In genomic region chr11:119684361-119685072, GRCh38 we compare ENCODE assay signal across 10 cellular contexts. TPM values are rescaled to one million over a fixed set of nuclear protein-coding genes. Genes with fewer than 3 reads are reported as not detected.
DNase-seq lines count a peak whose midpoint lies in the region; ATAC-seq, FAIRE-seq and TF ChIP-seq lines count a peak whose summit lies in the region.
"Had no signal": no experiment of that assay in that cellular context is flagged by ENCODE, and none has a peak within 500 bp of the region (broad histone marks: within the 10 kb centered on the region; RNA-seq: fewer than 3 reads in every experiment).

No MANE protein-coding gene starts in this region.

- H3K9ac ChIP-seq in keratinocyte (ENCODE audit: control insufficient read depth, extremely low read depth, insufficient read depth, low read length): peak overlapping the region; percentile 66

- no peak overlapping the region for H3K4me3 ChIP-seq in keratinocyte (ENCODE audit: control insufficient read depth in 2 of 3, extremely low read depth in 1 of 3, insufficient read depth in 2 of 3, low read depth in 1 of 3, low read length in 3 of 3)

- dilution Hi-C loops in keratinocyte (cut with MboI; ENCODE audit: extremely low pct_ligation_motif_present, low sequenced_read_pairs): no loop called here

- no peak overlapping the region for H2AFZ ChIP-seq in keratinocyte (ENCODE audit: control insufficient read depth, low read length)

- CTCF ChIA-PET in activated CD8-positive, alpha-beta T cell treated with anti-CD3 and anti-CD28 coated beads for 36 hours (lab: Charles Lee): interaction anchor here (1.0 kb wide), 1 partner anchor 44 kb away, joined by 3 read pairs; the partner anchor contains the start of gene NECTIN1

- H3K9me3 Mint-ChIP-seq in activated CD8-positive, alpha-beta T cell treated with anti-CD3 and anti-CD28 coated beads for 36 hours: no peaks in the 10 kb centered on the region
- H3K9me3 Mint-ChIP-seq: dendritic cell treated with granulocyte-macrophage colony-stimulating factor and Interleukin-4, amounts not matched to agents 40 ng/mL and 50 ng/mL, for 4 days had no signal

- no peaks in the 10 kb centered on the region for H3K27me3 ChIP-seq in keratinocyte (ENCODE audit: control insufficient read depth, extremely low read depth, insufficient read depth, low read length)

- peaks cover 80% of the 10 kb centered on the region for H3K4me1 ChIP-seq in keratinocyte (ENCODE audit: control insufficient read depth, extremely low read depth, insufficient read depth, low read length)

- no peak for TF ChIP-seq CTCF in activated CD8-positive, alpha-beta T cell treated with anti-CD3 and anti-CD28 coated beads for 36 hours (IDR thresholded peaks at IDR 0.05)
- TF ChIP-seq CTCF in keratinocyte (optimal IDR thresholded peaks at IDR 0.05 in 1 of 3, IDR thresholded peaks at IDR 0.05 in 1 of 3, conservative IDR thresholded peaks at IDR 0.05 in 1 of 3; ENCODE audit: extremely low read depth in 1 of 3, insufficient read depth in 2 of 3, low read length in 3 of 3): no peak

- peaks cover under 1% of the 10 kb centered on the region for H3K9me1 ChIP-seq in keratinocyte (ENCODE audit: control insufficient read depth, extremely low read depth, insufficient read depth, low read length)

- no peaks in the 10 kb centered on the region for H3K36me3 Mint-ChIP-seq in activated CD8-positive, alpha-beta T cell treated with anti-CD3 and anti-CD28 coated beads for 36 hours (ENCODE audit: low read depth)

- peak; percentile 45 for ATAC-seq in HG03432 (IDR thresholded peaks at IDR 0.05; ENCODE audit: unreplicated experiment)
- ATAC-seq in activated CD8-positive, alpha-beta T cell treated with anti-CD3 and anti-CD28 coated beads for 36 hours: peak; percentile 79
- no peak for ATAC-seq in HG03439 (IDR thresholded peaks at IDR 0.05; ENCODE audit: unreplicated experiment)
- ATAC-seq in GM18867 (IDR thresholded peaks at IDR 0.05; ENCODE audit: unreplicated experiment): no peak

- H4K20me1 ChIP-seq in keratinocyte (ENCODE audit: control insufficient read depth, extremely low read depth, insufficient read depth, low read length): no peaks in the 10 kb centered on the region

- H3K4me1 Mint-ChIP-seq in activated CD8-positive, alpha-beta T cell treated with anti-CD3 and anti-CD28 coated beads for 36 hours (ENCODE audit: low read depth): peaks cover 12% of the 10 kb centered on the region

- peaks cover 81% of the 10 kb centered on the region for H3K79me2 ChIP-seq in keratinocyte (ENCODE audit: control insufficient read depth, insufficient read depth, low read length)

- H3K36me3 ChIP-seq in keratinocyte (ENCODE audit: control insufficient read depth in 2 of 2, extremely low read depth in 1 of 2, insufficient read depth in 2 of 2, low read length in 2 of 2): peaks cover 1 to 14% of the 10 kb centered on the region in 2 experiments

- H3K4me2 ChIP-seq in keratinocyte (ENCODE audit: control insufficient read depth, extremely low read depth, insufficient read depth, low read depth, low read length): peak overlapping the region; percentile 64

- intact Hi-C loops in activated CD8-positive, alpha-beta T cell treated with anti-CD3 and anti-CD28 coated beads for 36 hours (cut with micrococcal nuclease): loop anchor here (5.0 kb wide), 1 partner anchor 43 kb away; the partner anchor contains the start of gene NECTIN1

- peaks cover 2% of the 10 kb centered on the region for H3K27me3 Mint-ChIP-seq in activated CD8-positive, alpha-beta T cell treated with anti-CD3 and anti-CD28 coated beads for 36 hours

- no peak overlapping the region for H3K27ac Mint-ChIP-seq in activated CD8-positive, alpha-beta T cell treated with anti-CD3 and anti-CD28 coated beads for 36 hours
- H3K27ac Mint-ChIP-seq: dendritic cell treated with granulocyte-macrophage colony-stimulating factor and Interleukin-4, amounts not matched to agents 40 ng/mL and 50 ng/mL, for 4 days had no signal

- FAIRE-seq in keratinocyte (lab: Jason Lieb, UNC): peak; percentile 94

- peak; percentile 86 for DNase-seq in A172 (ENCODE audit: low spot score)
- peak; percentile 43 for DNase-seq in activated CD8-positive, alpha-beta T cell treated with anti-CD3 and anti-CD28 coated beads for 36 hours
- DNase-seq in keratinocyte (ENCODE audit: low read depth, low spot score): no peak
- DNase-seq in stimulated activated CD4-positive, alpha-beta T cell treated with anti-CD3 and anti-CD28 coated beads, Interleukin-12 subunit alpha, Interleukin-12 subunit beta, amount 100 ng/mL, for 4 hours: no peak
- no peak for DNase-seq in activated naive CD4-positive, alpha-beta T cell (lab: John Stamatoyannopoulos, UW)
- DNase-seq: DMS153 had no signal

- no peaks in the 10 kb centered on the region for H3K9me3 ChIP-seq in keratinocyte (ENCODE audit: control insufficient read depth, low read depth, low read length)

- POLR2A ChIA-PET in activated CD8-positive, alpha-beta T cell treated with anti-CD3 and anti-CD28 coated beads for 36 hours (lab: Charles Lee): no interaction called here

- H3K27ac ChIP-seq in keratinocyte (ENCODE audit: control insufficient read depth, insufficient read depth, low read length): peak overlapping the region; percentile 86

- H3K4me3 Mint-ChIP-seq in activated CD8-positive, alpha-beta T cell treated with anti-CD3 and anti-CD28 coated beads for 36 hours: no peak overlapping the region
- H3K4me3 Mint-ChIP-seq: dendritic cell treated with granulocyte-macrophage colony-stimulating factor and Interleukin-4, amounts not matched to agents 40 ng/mL and 50 ng/mL, for 4 days had no signal

RNA-seq across cellular contexts. Expression of gene NECTIN1, which starts 44.5 kb away (rescaled TPM):
- total RNA-seq in A172 (2014; rRNA removed; shearing (Covaris generic)): 2.9 and 3.0 TPM in 2 replicates
- total RNA-seq in activated CD8-positive, alpha-beta T cell treated with anti-CD3 and anti-CD28 coated beads for 36 hours: 1 to 10 TPM; 2.6 to 3.8 TPM
- polyA plus RNA-seq in keratinocyte: 37.5 to 51.8 TPM (median 39.7 TPM) in 3 replicates
- 15.4 TPM for polyA plus RNA-seq in keratinocyte (2011; ENCODE audit: low read depth)
- polyA plus RNA-seq in keratinocyte (2011; cell fraction: cytosol; rRNA removed): 32.7 and 39.4 TPM in 2 replicates
- 115 and 134 TPM in 2 replicates for polyA plus RNA-seq in keratinocyte (2011; cell fraction: nucleus; rRNA removed)
- polyA plus RNA-seq in keratinocyte (2012; ENCODE audit: low replicate concordance): 67.3 and 67.5 TPM in 2 replicates
- polyA minus RNA-seq in keratinocyte: 111 to 317 TPM (median 149 TPM) in 3 replicates
- 75.8 TPM for polyA minus RNA-seq in keratinocyte (2011; cell fraction: cytosol; rRNA and poly(A)+ RNA removed)
- 116 and 161 TPM in 2 replicates for polyA minus RNA-seq in keratinocyte (2011; cell fraction: nucleus; rRNA and poly(A)+ RNA removed)

Comparison
In these comparisons a context has a peak if more than half of its experiments do, and no peak if none do; other contexts are left out.
1. DNase-seq: peak in A172 (single experiment) and activated CD8-positive, alpha-beta T cell treated with anti-CD3 and anti-CD28 coated beads for 36 hours (single experiment); none in keratinocyte (single experiment), stimulated activated CD4-positive, alpha-beta T cell treated with anti-CD3 and anti-CD28 coated beads, Interleukin-12 subunit alpha, Interleukin-12 subunit beta, amount 100 ng/mL, for 4 hours (single experiment) and activated naive CD4-positive, alpha-beta T cell (0 of 4).
2. ATAC-seq: peak in HG03432 (single experiment) and activated CD8-positive, alpha-beta T cell treated with anti-CD3 and anti-CD28 coated beads for 36 hours (single experiment); none in HG03439 (single experiment) and GM18867 (single experiment).